ENCODE assay signal across 1 cellular context in the genomic region with DNA sequence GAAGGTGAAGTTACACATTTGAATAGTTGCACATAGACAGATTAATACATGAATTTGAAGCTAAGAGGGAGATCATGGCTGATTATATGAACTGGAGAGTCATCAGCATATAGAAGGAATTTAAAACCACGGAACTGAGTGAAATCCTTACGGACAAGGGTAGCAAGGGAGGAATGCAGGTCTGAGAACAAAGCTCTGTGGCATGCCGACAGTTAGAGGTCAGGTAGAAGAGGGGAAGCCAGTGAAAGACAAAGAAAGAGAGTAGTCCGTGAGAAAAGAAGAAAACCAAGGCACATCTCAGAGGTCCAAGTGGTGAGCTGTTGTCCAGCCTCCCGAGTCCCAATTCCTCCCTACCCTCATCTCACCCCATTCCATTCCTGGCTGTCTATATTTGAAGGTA.
TF ChIP-seq lines count a peak whose summit lies in the region.

No MANE protein-coding gene starts in this region.

TF ChIP-seq in H1, 55 proteins besides CTCF, POLR2A, EP300 and RAD21:
- TF ChIP-seq SP1 (IDR thresholded peaks at IDR 0.05; ENCODE audit: low read depth, low read length) (0 out of 2 replicates have a peak, but pooled peaks have one; percentile 31), FOSL1 (IDR thresholded peaks at IDR 0.05; ENCODE audit: insufficient read depth, low read depth, low read length) (no peak), TEAD4 (IDR thresholded peaks at IDR 0.05; ENCODE audit: low read depth, low read length) (peak; percentile 75; the same call in 1 of the 2 replicates), RNF2 (IDR thresholded peaks at IDR 0.05; ENCODE audit: borderline replicate concordance, low read depth, low read length, missing control alignments, poor library complexity, severe bottlenecking) (no peak), YY1 (IDR thresholded peaks at IDR 0.05; ENCODE audit: low read depth, low read length) (no peak), MAX (IDR thresholded peaks at IDR 0.05) (no peak), RFX5 (IDR thresholded peaks at IDR 0.05; ENCODE audit: borderline replicate concordance, low read depth, low read length) (no peak), NANOG (IDR thresholded peaks at IDR 0.05; ENCODE audit: insufficient read depth, low read depth, low read length, poor library complexity, severe bottlenecking) (no peak), ASH2L (IDR thresholded peaks at IDR 0.05; ENCODE audit: low read length) (no peak), GABPA (IDR thresholded peaks at IDR 0.05; ENCODE audit: borderline replicate concordance, insufficient read depth, low read length) (no peak), SIN3A (conservative IDR thresholded peaks at IDR 0.05 in 1 of 2, IDR thresholded peaks at IDR 0.05 in 1 of 2; ENCODE audit: low read depth in 1 of 2, low read length in 2 of 2) (no peak), POLR2AphosphoS5 (IDR thresholded peaks at IDR 0.05; ENCODE audit: low read depth, low read length) (no peak), TBP (IDR thresholded peaks at IDR 0.05; ENCODE audit: low read depth, low read length) (no peak), POU5F1 (IDR thresholded peaks at IDR 0.05; ENCODE audit: low read depth, low read length) (no peak), SIX5 (IDR thresholded peaks at IDR 0.05; ENCODE audit: low read depth, low read length) (no peak)
- TF ChIP-seq, protein P1, sequence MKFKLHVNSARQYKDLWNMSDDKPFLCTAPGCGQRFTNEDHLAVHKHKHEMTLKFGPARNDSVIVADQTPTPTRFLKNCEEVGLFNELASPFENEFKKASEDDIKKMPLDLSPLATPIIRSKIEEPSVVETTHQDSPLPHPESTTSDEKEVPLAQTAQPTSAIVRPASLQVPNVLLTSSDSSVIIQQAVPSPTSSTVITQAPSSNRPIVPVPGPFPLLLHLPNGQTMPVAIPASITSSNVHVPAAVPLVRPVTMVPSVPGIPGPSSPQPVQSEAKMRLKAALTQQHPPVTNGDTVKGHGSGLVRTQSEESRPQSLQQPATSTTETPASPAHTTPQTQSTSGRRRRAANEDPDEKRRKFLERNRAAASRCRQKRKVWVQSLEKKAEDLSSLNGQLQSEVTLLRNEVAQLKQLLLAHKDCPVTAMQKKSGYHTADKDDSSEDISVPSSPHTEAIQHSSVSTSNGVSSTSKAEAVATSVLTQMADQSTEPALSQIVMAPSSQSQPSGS (IDR thresholded peaks at IDR 0.05; ENCODE audit: low read length) = no peak
